Comparison of ENCODE assay signal across 20 cellular contexts in genomic region chr9:135563039-135563476, GRCh38. TPM values are rescaled to one million over a fixed set of nuclear protein-coding genes. Genes with fewer than 3 reads are reported as not detected.
DNase-seq lines count a peak whose midpoint lies in the region; ATAC-seq, FAIRE-seq and TF ChIP-seq lines count a peak whose summit lies in the region.
"Had no signal": no experiment of that assay in that cellular context is flagged by ENCODE, and none has a peak within 500 bp of the region (broad histone marks: within the 10 kb centered on the region; RNA-seq: fewer than 3 reads in every experiment).

No MANE protein-coding gene starts in this region.

- no peak overlapping the region for H2AFZ ChIP-seq in K562 (ENCODE audit: low read depth, low read length)
- H2AFZ ChIP-seq: GM23338 had no signal

- H3K4me1 ChIP-seq in K562 (replicated peaks in 1 of 2; ENCODE audit: control insufficient read depth in 2 of 2, insufficient read depth in 2 of 2, low read length in 2 of 2) (peaks cover 0 to 14% of the 10 kb centered on the region in 2 experiments; a peak in 3 of 5 replicates), Caco-2 (peaks cover 3% of the 10 kb centered on the region; the same call in 1 of the 2 replicates)

- no peaks in the 10 kb centered on the region for H3K79me2 ChIP-seq in K562 (ENCODE audit: control insufficient read depth, insufficient read depth, low read length)

- H3K27ac ChIP-seq in K562 (ENCODE audit: extremely low read depth, low read depth, low read length) = no peak overlapping the region
- H3K27ac ChIP-seq: C4-2B had no signal

- POLR2A ChIA-PET in K562 (lab: Yijun Ruan, JAX) (no interaction called here), Caco-2 (lab: Charles Lee) (no interaction called here)

- H3K9me3 ChIP-seq in K562 (replicated peaks; ENCODE audit: control insufficient read depth, insufficient read depth, low read depth, low read length) = no peaks in the 10 kb centered on the region
- H3K9me3 ChIP-seq in Caco-2 = peaks cover 9% of the 10 kb centered on the region; the same call in 1 of the 2 replicates

- no peaks in the 10 kb centered on the region for H3K36me3 Mint-ChIP-seq in Caco-2 (ENCODE audit: insufficient read depth, unreplicated experiment)

- FAIRE-seq in K562 (lab: Jason Lieb, UNC) = no peak
- FAIRE-seq: A204.1, H54, HTR-8/SVneo had no signal

- TF ChIP-seq CTCF in K562 (IDR thresholded peaks at IDR 0.05 in 2 of 3, conservative IDR thresholded peaks at IDR 0.05 in 1 of 3; ENCODE audit: insufficient read depth in 2 of 3, low read depth in 1 of 3, low read length in 3 of 3) (no peak), Caco-2 (IDR thresholded peaks at IDR 0.05; ENCODE audit: insufficient read depth in 1 of 2, low read depth in 1 of 2, low read length in 1 of 2, severe bottlenecking in 1 of 2, unreplicated experiment in 1 of 2) (no peak)

- TF ChIP-seq RAD21 in K562 (CRISPR knock-in tag; conservative IDR thresholded peaks at IDR 0.05 in 1 of 2, IDR thresholded peaks at IDR 0.05 in 1 of 2) = no peak

- BruUV-seq in K562 (replicated peaks; lab: Mats Ljungman, UMichigan) = no TSS peak
- no TSS peak for BruUV-seq in Caco-2 (replicated peaks; lab: Mats Ljungman, UMichigan)

- CTCF ChIA-PET in K562 (lab: Yijun Ruan, JAX; ENCODE audit: low intra/inter-chr PET ratio) (no interaction called here), Caco-2 (lab: Charles Lee) (no interaction called here)

- DNase-seq in K562 (ENCODE audit: extremely low read depth in 1 of 4, low spot score in 3 of 4) (no peak), islet precursor cell (peak; percentile 46), sciatic nerve (ENCODE audit: low spot score) (peak; percentile 23), Caco-2 (no peak), NCI-H1092 (lab: John Stamatoyannopoulos, UW) (no peak), cortex of kidney (lab: John Stamatoyannopoulos, UW) (no peak)
- DNase-seq: ACHN; CD4-positive, alpha-beta T cell; DMS79 treated with DMSO at 0.1 percent for 48 hours; GF-D8; HCEC 1CT; HFFc6; IMR-90 had no signal

- H3K4me2 ChIP-seq in K562 (ENCODE audit: insufficient read depth, low read length) = no peak overlapping the region
- H3K4me2 ChIP-seq: GM23338 had no signal

- peaks cover 5 to 67% of the 10 kb centered on the region in 2 experiments; a peak in 4 of 5 replicates for H3K27me3 ChIP-seq in K562 (ENCODE audit: control insufficient read depth in 2 of 2, insufficient read depth in 2 of 2, low read length in 2 of 2)
- H3K27me3 ChIP-seq in Caco-2 (replicated peaks; ENCODE audit: control insufficient read depth, insufficient read depth, low read length) = no peaks in the 10 kb centered on the region

- WGBS in K562 (ENCODE audit: insufficient coverage, low coverage, missing lambda C conversion rate) = 0% methylated on average over 1 of the region's 1 CpG

- H3K4me1 Mint-ChIP-seq in Caco-2 (ENCODE audit: low read depth, unreplicated experiment) = peaks cover 6% of the 10 kb centered on the region

- peaks cover 3% of the 10 kb centered on the region for H3K27me3 Mint-ChIP-seq in Caco-2 (ENCODE audit: insufficient read depth, unreplicated experiment)

- H3K36me3 ChIP-seq in K562 (ENCODE audit: control insufficient read depth, insufficient read depth, low read length) (no peaks in the 10 kb centered on the region), Caco-2 (ENCODE audit: control insufficient read depth, insufficient read depth, low read length) (no peaks in the 10 kb centered on the region)

- no peak for TF ChIP-seq POLR2A in K562 (conservative IDR thresholded peaks at IDR 0.05)

- in situ Hi-C loops in K562 (cut with MboI) = no loop called here

- no peak overlapping the region for H3K9ac ChIP-seq in K562 (ENCODE audit: insufficient read depth in 1 of 2, low read depth in 2 of 2, low read length in 2 of 2)

- no peaks in the 10 kb centered on the region for H4K20me1 ChIP-seq in K562 (replicated peaks; ENCODE audit: control insufficient read depth, insufficient read depth, low read length)

- no peaks in the 10 kb centered on the region for H3K9me3 Mint-ChIP-seq in Caco-2 (ENCODE audit: unreplicated experiment)
- H3K9me3 Mint-ChIP-seq: CD4-positive, alpha-beta T cell; GM23338 had no signal

- ATAC-seq in K562 (no peak), sciatic nerve (no peak), SK-N-SH treated with all-trans-retinoic acid at 6 μM for 48 hours (no peak)
- ATAC-seq: GM23338 had no signal

- peaks cover 4% of the 10 kb centered on the region for H3K9me1 ChIP-seq in K562 (ENCODE audit: control insufficient read depth, insufficient read depth, low read length)

- intact Hi-C loops in K562 (cut with micrococcal nuclease) (no loop called here), sciatic nerve (cut with DNase I) (no loop called here), Caco-2 (cut with micrococcal nuclease; ENCODE audit: unreplicated experiment) (no loop called here)

- no peak overlapping the region for H3K4me3 ChIP-seq in K562
- H3K4me3 ChIP-seq in Caco-2 (ENCODE audit: low read depth, low read length) = no peak overlapping the region
- H3K4me3 ChIP-seq: GM23338 had no signal

- H3K27ac Mint-ChIP-seq in Caco-2 (ENCODE audit: unreplicated experiment) = no peak overlapping the region
- H3K27ac Mint-ChIP-seq: CD4-positive, alpha-beta T cell; GM23338; HFFc6 had no signal

- no peak overlapping the region for H3K4me3 Mint-ChIP-seq in Caco-2 (ENCODE audit: unreplicated experiment)
- H3K4me3 Mint-ChIP-seq: CD4-positive, alpha-beta T cell; GM23338; HFFc6 had no signal

- no peak for TF ChIP-seq EP300 in K562 (IDR thresholded peaks at IDR 0.05; ENCODE audit: low read length)

TF ChIP-seq in K562, 482 proteins besides CTCF, POLR2A, EP300 and RAD21 (continues in another document):
- TF ChIP-seq BMI1 (IDR thresholded peaks at IDR 0.05; ENCODE audit: low read length) (no peak), CBFA2T2 (conservative IDR thresholded peaks at IDR 0.05) (peak; percentile 39)

TF ChIP-seq in SK-N-SH treated with all-trans-retinoic acid at 6 μM for 48 hours, 23 proteins besides CTCF, POLR2A, EP300 and RAD21 (continues in another document):
- TF ChIP-seq ZFP30 (CRISPR knock-in tag; IDR thresholded peaks at IDR 0.05) = no peak

RNA-seq across cellular contexts. Expression of gene PAEP, which starts 1.5 kb away (rescaled TPM):
- total RNA-seq in K562 (2011; cell fraction: chromatin; rRNA removed; ENCODE audit: low replicate concordance) = 8.0 and 29.5 TPM in 2 replicates
- 9.2 and 26.2 TPM in 2 replicates for total RNA-seq in K562 (2011; cell fraction: nucleolus; rRNA removed)
- 14.7 and 28.6 TPM in 2 replicates for total RNA-seq in K562 (2011; cell fraction: nucleoplasm; rRNA removed)
- total RNA-seq in K562 (2014; rRNA removed) (0.41 and 0.57 TPM in 2 replicates), K562 (2014; rRNA removed; fragmentation: Illumina TruSeq; extraction: Trizol) (0.44 TPM in 1 of 2 replicates, not detected in the other), K562 (2015; rRNA removed; fragmentation: Illumina TruSeq; extraction: Trizol) (0.53 and 0.58 TPM in 2 replicates), K562 (2021) (0.51 and 0.69 TPM in 2 replicates), sciatic nerve (not detected), Caco-2 (2022) (not detected in 2 replicates)
- polyA plus RNA-seq in K562 (2011; rRNA removed) (2.3 and 4.5 TPM in 2 replicates), K562 (2014; fragmentation: Illumina TruSeq; extraction: Trizol) (0.78 and 1.0 TPM in 2 replicates), K562 (2014; fragmentation: Nextera tagmentation; extraction: Ambion mirVana) (under 1 TPM; 0.22 to 0.30 TPM), K562 (2014; rRNA removed) (0.70 and 0.90 TPM in 2 replicates)
- 2.4 and 9.4 TPM in 2 replicates for polyA plus RNA-seq in K562 (2011; cell fraction: cytosol; rRNA removed)
- polyA plus RNA-seq in K562 (2011; cell fraction: nucleus; rRNA removed) = 8.6 and 39.7 TPM in 2 replicates
- polyA plus RNA-seq in K562 (2012) = 4.6 and 26.7 TPM in 2 replicates
- 0.57 and 1.9 TPM in 2 replicates for polyA minus RNA-seq in K562 (2011; rRNA and poly(A)+ RNA removed)
- polyA minus RNA-seq in K562 (2011; cell fraction: cytosol; rRNA and poly(A)+ RNA removed) = 2.1 and 2.2 TPM in 2 replicates
- 3.4 TPM in 1 of 2 replicates, not detected in the other for polyA minus RNA-seq in K562 (2011; cell fraction: nucleus; rRNA and poly(A)+ RNA removed)
- total RNA-seq: CD4-positive, alpha-beta T cell; GM23338; HFFc6; IMR-90 had no signal
- polyA plus RNA-seq: BJ, GM23338, IMR-90 had no signal

RNA-seq across cellular contexts. Expression of gene OBP2A, which starts 17.1 kb away (rescaled TPM):
- total RNA-seq in K562 (2011; cell fraction: chromatin; rRNA removed; ENCODE audit: low replicate concordance) = not detected in 2 replicates
- total RNA-seq in K562 (2011; cell fraction: nucleolus; rRNA removed) = not detected in 2 replicates
- total RNA-seq in K562 (2011; cell fraction: nucleoplasm; rRNA removed) = not detected in 2 replicates
- not detected in 2 replicates for total RNA-seq in K562 (2014; rRNA removed)
- total RNA-seq in K562 (2014; rRNA removed; fragmentation: Illumina TruSeq; extraction: Trizol) = not detected in 2 replicates
- total RNA-seq in K562 (2015; rRNA removed; fragmentation: Illumina TruSeq; extraction: Trizol) = not detected in 2 replicates
- total RNA-seq in K562 (2021) = not detected in 2 replicates
- polyA plus RNA-seq in K562 (2011; rRNA removed) = not detected in 2 replicates
- not detected in 2 replicates for polyA plus RNA-seq in K562 (2011; cell fraction: cytosol; rRNA removed)
- polyA plus RNA-seq in K562 (2011; cell fraction: nucleus; rRNA removed) = not detected in 2 replicates
- polyA plus RNA-seq in K562 (2012) = not detected in 2 replicates
- not detected in 2 replicates for polyA plus RNA-seq in K562 (2014; fragmentation: Illumina TruSeq; extraction: Trizol)
- polyA plus RNA-seq in K562 (2014; fragmentation: Nextera tagmentation; extraction: Ambion mirVana) = not detected
- not detected in 2 replicates for polyA plus RNA-seq in K562 (2014; rRNA removed)
- polyA minus RNA-seq in K562 (2011; rRNA and poly(A)+ RNA removed) = not detected in 2 replicates
- polyA minus RNA-seq in K562 (2011; cell fraction: cytosol; rRNA and poly(A)+ RNA removed) = not detected in 2 replicates
- polyA minus RNA-seq in K562 (2011; cell fraction: nucleus; rRNA and poly(A)+ RNA removed) = not detected in 2 replicates
- not detected for total RNA-seq in sciatic nerve
- total RNA-seq in Caco-2 (2022) = not detected in 2 replicates
- total RNA-seq: CD4-positive, alpha-beta T cell; GM23338; HFFc6; IMR-90 had no signal
- polyA plus RNA-seq: BJ, GM23338, IMR-90 had no signal

RNA-seq across cellular contexts. Expression of gene LCN1, which starts 41.8 kb away (rescaled TPM):
- total RNA-seq in K562 (2011; cell fraction: chromatin; rRNA removed; ENCODE audit: low replicate concordance) = not detected in 2 replicates
- total RNA-seq in K562 (2011; cell fraction: nucleolus; rRNA removed) = not detected in 2 replicates
- not detected in 2 replicates for total RNA-seq in K562 (2011; cell fraction: nucleoplasm; rRNA removed)
- total RNA-seq in K562 (2014; rRNA removed) (not detected in 2 replicates), K562 (2014; rRNA removed; fragmentation: Illumina TruSeq; extraction: Trizol) (not detected in 2 replicates), K562 (2015; rRNA removed; fragmentation: Illumina TruSeq; extraction: Trizol) (not detected in 2 replicates), K562 (2021) (not detected in 2 replicates), sciatic nerve (not detected), Caco-2 (2022) (not detected in 2 replicates)
- polyA plus RNA-seq in K562 (2011; rRNA removed) (not detected in 2 replicates), K562 (2014; fragmentation: Illumina TruSeq; extraction: Trizol) (not detected in 2 replicates), K562 (2014; fragmentation: Nextera tagmentation; extraction: Ambion mirVana) (not detected), K562 (2014; rRNA removed) (not detected in 2 replicates)
- polyA plus RNA-seq in K562 (2011; cell fraction: cytosol; rRNA removed) = not detected in 2 replicates
- polyA plus RNA-seq in K562 (2011; cell fraction: nucleus; rRNA removed) = not detected in 2 replicates
- polyA plus RNA-seq in K562 (2012) = not detected in 2 replicates
- polyA minus RNA-seq in K562 (2011; rRNA and poly(A)+ RNA removed) = not detected in 2 replicates
- polyA minus RNA-seq in K562 (2011; cell fraction: cytosol; rRNA and poly(A)+ RNA removed) = not detected in 2 replicates
- polyA minus RNA-seq in K562 (2011; cell fraction: nucleus; rRNA and poly(A)+ RNA removed) = not detected in 2 replicates
- total RNA-seq: CD4-positive, alpha-beta T cell; GM23338; IMR-90 had no signal
- polyA plus RNA-seq: BJ, IMR-90 had no signal

Comparison
In these comparisons a context has a peak if more than half of its experiments do, and no peak if none do; other contexts are left out.
1. DNase-seq: peak in islet precursor cell (single experiment) and sciatic nerve (single experiment); none in K562 (0 of 4), Caco-2 (0 of 2), NCI-H1092 (single experiment) and cortex of kidney (single experiment).